8 cellular contexts compared by ENCODE assay signal in genomic region chr7:23373151-23374004, GRCh38.
A peak's percentile ranks its signal among the peaks of the same experiment; 100 is the strongest.
DNase-seq lines count a peak whose midpoint lies in the region; ATAC-seq and FAIRE-seq lines count a peak whose summit lies in the region.

No MANE protein-coding gene starts in this region.

- peak overlapping the region in 6 of 10 donors; percentile 6 to 86 (median 40) for H3K27ac Mint-ChIP-seq in naive thymus-derived CD8-positive, alpha-beta T cell

- peaks cover 8 to 37% (median 17%) of the 10 kb centered on the region in 4 donors for H3K4me1 Mint-ChIP-seq in naive thymus-derived CD8-positive, alpha-beta T cell

- peak overlapping the region; percentile 7 to 55 (median 37) for H3K4me3 Mint-ChIP-seq in naive thymus-derived CD8-positive, alpha-beta T cell

- POLR2A ChIA-PET in naive thymus-derived CD8-positive, alpha-beta T cell (lab: Charles Lee) = no interaction called here

- H3K36me3 Mint-ChIP-seq in naive thymus-derived CD8-positive, alpha-beta T cell = no peaks in the 10 kb centered on the region

- FAIRE-seq in RCC 7860 (lab: Jason Lieb, UNC) (no peak), HTR-8/SVneo (lab: Jason Lieb, UNC) (no peak)

- no peaks in the 10 kb centered on the region for H3K9me3 Mint-ChIP-seq in naive thymus-derived CD8-positive, alpha-beta T cell

- peak; percentile 59 for ATAC-seq in GM21529 (IDR thresholded peaks at IDR 0.05; ENCODE audit: unreplicated experiment)
- ATAC-seq in naive thymus-derived CD8-positive, alpha-beta T cell = peak; percentile 94 to 97

- DNase-seq in EH (ENCODE audit: low read depth) (peak; percentile 9), LHCN-M2 (ENCODE audit: low read depth) (peak; percentile 89), UCSD-AML1 (lab: John Stamatoyannopoulos, UW; ENCODE audit: unreplicated experiment) (no peak), RCC 7860 (ENCODE audit: low spot score) (no peak), HTR-8/SVneo (ENCODE audit: insufficient read length, low spot score) (no peak)
- peak; percentile 41 to 69 for DNase-seq in activated CD4-positive, alpha-beta T cell treated with anti-CD3 and anti-CD28 coated beads, Interleukin-2, amount 50 U/mL, for 48 hours
- DNase-seq in naive thymus-derived CD8-positive, alpha-beta T cell = peak in 8 of 10 donors; percentile 35 to 67 (median 41)

- peaks cover under 1 to 13% (median 3%) of the 10 kb centered on the region in 5 donors for H3K27me3 Mint-ChIP-seq in naive thymus-derived CD8-positive, alpha-beta T cell

Comparison
In these comparisons a context has a peak if more than half of its experiments do, and no peak if none do; other contexts are left out.
1. DNase-seq: peak in EH (single experiment), LHCN-M2 (single experiment), activated CD4-positive, alpha-beta T cell treated with anti-CD3 and anti-CD28 coated beads, Interleukin-2, amount 50 U/mL, for 48 hours (2 of 2) and naive thymus-derived CD8-positive, alpha-beta T cell (8 of 10); none in UCSD-AML1 (single experiment), RCC 7860 (single experiment) and HTR-8/SVneo (single experiment).